Comparison of ENCODE assay signal across 8 cellular contexts in the genomic region with DNA sequence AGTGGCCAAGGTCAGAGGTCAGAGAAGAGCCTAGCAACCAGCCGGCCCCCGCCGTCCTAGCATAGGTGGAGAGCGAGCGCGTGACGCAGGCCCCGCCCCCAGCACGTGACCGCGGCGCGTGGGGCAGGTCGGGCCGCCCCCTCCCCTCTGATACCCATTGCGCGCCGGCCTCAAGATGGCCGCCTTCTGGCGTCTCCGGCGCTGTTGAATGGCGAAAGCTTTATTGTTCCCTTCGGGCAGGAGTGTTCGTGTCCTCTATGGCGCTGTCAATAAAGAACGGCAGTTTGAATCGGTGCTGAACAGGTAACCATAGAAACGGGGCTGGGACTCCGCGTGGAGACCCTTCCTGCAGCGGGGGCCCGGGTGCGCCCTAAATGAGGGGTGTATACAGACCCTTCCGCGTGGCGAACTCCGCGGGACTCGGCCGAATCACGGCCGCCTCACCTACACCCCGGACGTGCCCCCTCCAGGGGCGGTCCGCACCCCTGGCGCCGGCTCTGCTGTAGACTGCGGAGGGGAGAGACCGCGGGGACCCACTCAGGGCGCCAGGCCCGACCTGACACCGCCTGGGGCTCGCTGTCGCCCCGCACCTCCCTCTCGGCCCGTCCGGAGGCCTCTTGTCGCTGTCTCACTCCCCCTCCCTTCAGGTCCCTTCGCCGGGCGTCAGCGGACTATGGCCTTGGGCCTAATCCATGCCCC. TPM values are rescaled to one million over a fixed set of nuclear protein-coding genes. Genes with fewer than 3 reads are reported as not detected.
DNase-seq lines count a peak whose midpoint lies in the region; ATAC-seq and TF ChIP-seq lines count a peak whose summit lies in the region.

A gene with protein sequence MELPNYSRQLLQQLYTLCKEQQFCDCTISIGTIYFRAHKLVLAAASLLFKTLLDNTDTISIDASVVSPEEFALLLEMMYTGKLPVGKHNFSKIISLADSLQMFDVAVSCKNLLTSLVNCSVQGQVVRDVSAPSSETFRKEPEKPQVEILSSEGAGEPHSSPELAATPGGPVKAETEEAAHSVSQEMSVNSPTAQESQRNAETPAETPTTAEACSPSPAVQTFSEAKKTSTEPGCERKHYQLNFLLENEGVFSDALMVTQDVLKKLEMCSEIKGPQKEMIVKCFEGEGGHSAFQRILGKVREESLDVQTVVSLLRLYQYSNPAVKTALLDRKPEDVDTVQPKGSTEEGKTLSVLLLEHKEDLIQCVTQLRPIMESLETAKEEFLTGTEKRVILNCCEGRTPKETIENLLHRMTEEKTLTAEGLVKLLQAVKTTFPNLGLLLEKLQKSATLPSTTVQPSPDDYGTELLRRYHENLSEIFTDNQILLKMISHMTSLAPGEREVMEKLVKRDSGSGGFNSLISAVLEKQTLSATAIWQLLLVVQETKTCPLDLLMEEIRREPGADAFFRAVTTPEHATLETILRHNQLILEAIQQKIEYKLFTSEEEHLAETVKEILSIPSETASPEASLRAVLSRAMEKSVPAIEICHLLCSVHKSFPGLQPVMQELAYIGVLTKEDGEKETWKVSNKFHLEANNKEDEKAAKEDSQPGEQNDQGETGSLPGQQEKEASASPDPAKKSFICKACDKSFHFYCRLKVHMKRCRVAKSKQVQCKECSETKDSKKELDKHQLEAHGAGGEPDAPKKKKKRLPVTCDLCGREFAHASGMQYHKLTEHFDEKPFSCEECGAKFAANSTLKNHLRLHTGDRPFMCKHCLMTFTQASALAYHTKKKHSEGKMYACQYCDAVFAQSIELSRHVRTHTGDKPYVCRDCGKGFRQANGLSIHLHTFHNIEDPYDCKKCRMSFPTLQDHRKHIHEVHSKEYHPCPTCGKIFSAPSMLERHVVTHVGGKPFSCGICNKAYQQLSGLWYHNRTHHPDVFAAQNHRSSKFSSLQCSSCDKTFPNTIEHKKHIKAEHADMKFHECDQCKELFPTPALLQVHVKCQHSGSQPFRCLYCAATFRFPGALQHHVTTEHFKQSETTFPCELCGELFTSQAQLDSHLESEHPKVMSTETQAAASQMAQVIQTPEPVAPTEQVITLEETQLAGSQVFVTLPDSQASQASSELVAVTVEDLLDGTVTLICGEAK (plus strand): TSS at position 150 of the 699 bp plus-strand sequence. CDS start 38,098 bp downstream, outside the sequence.

- peak within 1 kb of the TSS; percentile 92 for H3K4me3 ChIP-seq in Jurkat, Clone E6-1 (ENCODE audit: low read length)
- H3K4me3 ChIP-seq in esophagus (ENCODE audit: low read depth in 1 of 2, low read length in 2 of 2) (peak within 1 kb of the TSS; percentile 85 to 97), mucosa of stomach (ENCODE audit: low read length) (peak within 1 kb of the TSS; percentile 88)

- H3K27ac Mint-ChIP-seq in activated T-cell treated with anti-CD3 and anti-CD28 coated beads, Interleukin-2, amount 50 U/mL, for 24 hours: peak within 1 kb of the TSS; percentile 94

- H3K27me3 Mint-ChIP-seq in activated T-cell treated with anti-CD3 and anti-CD28 coated beads, Interleukin-2, amount 50 U/mL, for 24 hours: no peaks in the 10 kb centered on the region

- H3K27me3 ChIP-seq in esophagus (ENCODE audit: control insufficient read depth in 1 of 2, insufficient read depth in 2 of 2, low read length in 2 of 2): no peaks in the 10 kb centered on the region
- no peaks in the 10 kb centered on the region for H3K27me3 ChIP-seq in mucosa of stomach (ENCODE audit: control insufficient read depth, insufficient read depth, low read length)

- peaks cover 20% of the 10 kb centered on the region for H3K36me3 Mint-ChIP-seq in activated T-cell treated with anti-CD3 and anti-CD28 coated beads, Interleukin-2, amount 50 U/mL, for 24 hours (ENCODE audit: low read depth)

- H3K36me3 ChIP-seq in esophagus (ENCODE audit: control insufficient read depth in 2 of 2, insufficient read depth in 2 of 2, low read length in 1 of 2) (no peaks in the 10 kb centered on the region), mucosa of stomach (ENCODE audit: control insufficient read depth, insufficient read depth, low read length) (no peaks in the 10 kb centered on the region)

- DNase-seq in DMS153 (lab: John Stamatoyannopoulos, UW): peak; percentile 97
- peak; percentile 94 for DNase-seq in Jurkat, Clone E6-1 (ENCODE audit: low read depth, low spot score)
- peak; percentile 95 for DNase-seq in activated T-cell treated with anti-CD3 and anti-CD28 coated beads, Interleukin-2, amount 50 U/mL, for 24 hours
- peak; percentile 96 for DNase-seq in stimulated activated CD8-positive, alpha-beta memory T cell treated with anti-CD3 and anti-CD28 coated beads, Interleukin-4, amount 100 ng/mL, for 48 hours

- H3K4me3 Mint-ChIP-seq in activated T-cell treated with anti-CD3 and anti-CD28 coated beads, Interleukin-2, amount 50 U/mL, for 24 hours: peak within 1 kb of the TSS; percentile 83

- no peaks in the 10 kb centered on the region for H3K9me3 Mint-ChIP-seq in activated T-cell treated with anti-CD3 and anti-CD28 coated beads, Interleukin-2, amount 50 U/mL, for 24 hours

- H3K9ac ChIP-seq in mucosa of stomach (ENCODE audit: low read length): peak within 1 kb of the TSS; percentile 88

- H3K4me1 ChIP-seq in esophagus (ENCODE audit: control insufficient read depth in 2 of 2, insufficient read depth in 2 of 2, low read length in 1 of 2): no peaks in the 10 kb centered on the region
- H3K4me1 ChIP-seq in mucosa of stomach (ENCODE audit: control insufficient read depth, insufficient read depth, low read length): peaks cover 8% of the 10 kb centered on the region

- peak within 1 kb of the TSS; percentile 87 to 95 for H3K27ac ChIP-seq in esophagus (ENCODE audit: low read depth in 2 of 2, low read length in 1 of 2)

- H3K9me3 ChIP-seq in esophagus (ENCODE audit: control insufficient read depth in 2 of 2, insufficient read depth in 1 of 2, low read depth in 1 of 2, low read length in 1 of 2): no peaks in the 10 kb centered on the region
- no peaks in the 10 kb centered on the region for H3K9me3 ChIP-seq in mucosa of stomach (ENCODE audit: control insufficient read depth, low read length)

- peaks cover 41% of the 10 kb centered on the region for H3K4me1 Mint-ChIP-seq in activated T-cell treated with anti-CD3 and anti-CD28 coated beads, Interleukin-2, amount 50 U/mL, for 24 hours (ENCODE audit: low read depth)

- peak; percentile 77 for ATAC-seq in GM21619 (IDR thresholded peaks at IDR 0.05; ENCODE audit: unreplicated experiment)

- 0 to 1% methylated on average over 58 to 66 of the region's 66 CpGs for WGBS in esophagus, 2 donors

TF ChIP-seq in PFSK-1, 5 proteins besides CTCF, POLR2A, EP300 and RAD21:
- TF ChIP-seq SIN3A (IDR thresholded peaks at IDR 0.05; ENCODE audit: borderline replicate concordance, insufficient read depth, low read length): peak; percentile 94
- peak; percentile 56; the same call in 1 of the 2 replicates for TF ChIP-seq POLR2AphosphoS5 (IDR thresholded peaks at IDR 0.05; ENCODE audit: low read depth, low read length)
- peak; percentile 68; the same call in 1 of the 2 replicates for TF ChIP-seq TAF1 (IDR thresholded peaks at IDR 0.05; ENCODE audit: borderline replicate concordance, insufficient read depth, low read length)
- TF ChIP-seq FOXP2 (optimal IDR thresholded peaks at IDR 0.05; ENCODE audit: borderline replicate concordance, extremely low read depth, extremely low read length, insufficient read depth): peak; percentile 27
- TF ChIP-seq, protein P1, sequence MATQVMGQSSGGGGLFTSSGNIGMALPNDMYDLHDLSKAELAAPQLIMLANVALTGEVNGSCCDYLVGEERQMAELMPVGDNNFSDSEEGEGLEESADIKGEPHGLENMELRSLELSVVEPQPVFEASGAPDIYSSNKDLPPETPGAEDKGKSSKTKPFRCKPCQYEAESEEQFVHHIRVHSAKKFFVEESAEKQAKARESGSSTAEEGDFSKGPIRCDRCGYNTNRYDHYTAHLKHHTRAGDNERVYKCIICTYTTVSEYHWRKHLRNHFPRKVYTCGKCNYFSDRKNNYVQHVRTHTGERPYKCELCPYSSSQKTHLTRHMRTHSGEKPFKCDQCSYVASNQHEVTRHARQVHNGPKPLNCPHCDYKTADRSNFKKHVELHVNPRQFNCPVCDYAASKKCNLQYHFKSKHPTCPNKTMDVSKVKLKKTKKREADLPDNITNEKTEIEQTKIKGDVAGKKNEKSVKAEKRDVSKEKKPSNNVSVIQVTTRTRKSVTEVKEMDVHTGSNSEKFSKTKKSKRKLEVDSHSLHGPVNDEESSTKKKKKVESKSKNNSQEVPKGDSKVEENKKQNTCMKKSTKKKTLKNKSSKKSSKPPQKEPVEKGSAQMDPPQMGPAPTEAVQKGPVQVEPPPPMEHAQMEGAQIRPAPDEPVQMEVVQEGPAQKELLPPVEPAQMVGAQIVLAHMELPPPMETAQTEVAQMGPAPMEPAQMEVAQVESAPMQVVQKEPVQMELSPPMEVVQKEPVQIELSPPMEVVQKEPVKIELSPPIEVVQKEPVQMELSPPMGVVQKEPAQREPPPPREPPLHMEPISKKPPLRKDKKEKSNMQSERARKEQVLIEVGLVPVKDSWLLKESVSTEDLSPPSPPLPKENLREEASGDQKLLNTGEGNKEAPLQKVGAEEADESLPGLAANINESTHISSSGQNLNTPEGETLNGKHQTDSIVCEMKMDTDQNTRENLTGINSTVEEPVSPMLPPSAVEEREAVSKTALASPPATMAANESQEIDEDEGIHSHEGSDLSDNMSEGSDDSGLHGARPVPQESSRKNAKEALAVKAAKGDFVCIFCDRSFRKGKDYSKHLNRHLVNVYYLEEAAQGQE (IDR thresholded peaks at IDR 0.05; ENCODE audit: insufficient read depth in 1 of 2, low read depth in 2 of 2, low read length in 2 of 2): no peak

RNA-seq across cellular contexts. Expression of the gene that starts here (rescaled TPM):
- polyA plus RNA-seq in Jurkat, Clone E6-1 (2012; ENCODE audit: insufficient read depth, insufficient read length): 16.2 TPM
- 9.1 TPM for polyA plus RNA-seq in PFSK-1 (2012; ENCODE audit: insufficient read length, low read depth)
- polyA plus RNA-seq in esophagus: 1 to 10 TPM; 3.7 to 5.3 TPM

Comparison
In these comparisons a context has a peak if more than half of its experiments do, and no peak if none do; other contexts are left out.
1. Peak in every context shown above with its lines: DNase-seq, ATAC-seq, H3K4me3 ChIP-seq and H3K27ac ChIP-seq.